ENCODE assay signal across 15 cellular contexts in genomic region chr19:48196933-48197665, GRCh38. TPM values are rescaled to one million over a fixed set of nuclear protein-coding genes. Genes with fewer than 3 reads are reported as not detected.
A peak's percentile ranks its signal among the peaks of the same experiment; 100 is the strongest.
DNase-seq lines count a peak whose midpoint lies in the region; ATAC-seq and TF ChIP-seq lines count a peak whose summit lies in the region.
"Had no signal": no experiment of that assay in that cellular context is flagged by ENCODE, and none has a peak within 500 bp of the region (broad histone marks: within the 10 kb centered on the region; RNA-seq: fewer than 3 reads in every experiment).

No MANE protein-coding gene starts in this region.

- no peak for TF ChIP-seq CTCF in endothelial cell (IDR thresholded peaks at IDR 0.05; ENCODE audit: unreplicated experiment)
- TF ChIP-seq CTCF in nephron progenitor cell (IDR thresholded peaks at IDR 0.05), result no peak

- H3K27ac Mint-ChIP-seq in endothelial cell (ENCODE audit: unreplicated experiment), result peak overlapping the region; percentile 48
- peak overlapping the region; percentile 68 for H3K27ac Mint-ChIP-seq in nephron progenitor cell
- H3K27ac Mint-ChIP-seq: activated CD4-positive, alpha-beta memory T cell treated with anti-CD3 and anti-CD28 coated beads, Interleukin-2, amount 10 ng/mL, durations not matched to agents 7 days and 5 days; T-helper 1 cell treated with Interleukin-12 subunit alpha and Interleukin-12 subunit beta and Interleukin-4 antibody, amounts not matched to agents 30 μg/mL and 1 μg/mL, for 36 hours had no signal

- ATAC-seq in GM18520 (IDR thresholded peaks at IDR 0.05; ENCODE audit: unreplicated experiment), result no peak

- H3K4me3 Mint-ChIP-seq in endothelial cell (ENCODE audit: unreplicated experiment) (no peak overlapping the region), nephron progenitor cell (no peak overlapping the region)
- H3K4me3 Mint-ChIP-seq: activated CD4-positive, alpha-beta memory T cell treated with anti-CD3 and anti-CD28 coated beads, Interleukin-2, amount 10 ng/mL, durations not matched to agents 7 days and 5 days; neural progenitor cell; T-helper 1 cell treated with Interleukin-12 subunit alpha and Interleukin-12 subunit beta and Interleukin-4 antibody, amounts not matched to agents 30 μg/mL and 1 μg/mL, for 36 hours had no signal

- H3K27me3 Mint-ChIP-seq in endothelial cell (ENCODE audit: unreplicated experiment) (peaks cover 8% of the 10 kb centered on the region), nephron progenitor cell (ENCODE audit: low read depth, poor library complexity) (peaks cover 3% of the 10 kb centered on the region)
- H3K27me3 Mint-ChIP-seq: activated CD4-positive, alpha-beta memory T cell treated with anti-CD3 and anti-CD28 coated beads, Interleukin-2, amount 10 ng/mL, durations not matched to agents 7 days and 5 days had no signal

- peaks cover 8% of the 10 kb centered on the region for H3K4me1 Mint-ChIP-seq in endothelial cell (ENCODE audit: unreplicated experiment)
- H3K4me1 Mint-ChIP-seq in nephron progenitor cell, result peaks cover 13% of the 10 kb centered on the region

- H3K36me3 Mint-ChIP-seq in endothelial cell (ENCODE audit: low read depth, unreplicated experiment) (peaks cover 10% of the 10 kb centered on the region), nephron progenitor cell (ENCODE audit: low read depth) (peaks cover 31% of the 10 kb centered on the region)

- H3K9me3 Mint-ChIP-seq in endothelial cell (ENCODE audit: unreplicated experiment) (no peaks in the 10 kb centered on the region), nephron progenitor cell (no peaks in the 10 kb centered on the region)
- H3K9me3 Mint-ChIP-seq: activated CD4-positive, alpha-beta memory T cell treated with anti-CD3 and anti-CD28 coated beads, Interleukin-2, amount 10 ng/mL, durations not matched to agents 7 days and 5 days; neural progenitor cell; T-helper 1 cell treated with Interleukin-12 subunit alpha and Interleukin-12 subunit beta and Interleukin-4 antibody, amounts not matched to agents 30 μg/mL and 1 μg/mL, for 36 hours had no signal

- DNase-seq in DMS 273 (lab: John Stamatoyannopoulos, UW; ENCODE audit: unreplicated experiment) (peak; percentile 39), DMS 273 treated with DMSO at 0.1 percent for 48 hours (lab: John Stamatoyannopoulos, UW) (no peak), NCI-H69 (lab: John Stamatoyannopoulos, UW) (peak; percentile 44), endothelial cell (ENCODE audit: low spot score) (no peak), nephron progenitor cell (no peak), Ammon's horn (ENCODE audit: low spot score) (no peak)
- DNase-seq in activated effector memory CD4-positive, alpha-beta T cell treated with anti-CD3 and anti-CD28 coated beads, Interleukin-2, amount 50 U/mL, for 16 hours, result no peak
- DNase-seq: activated CD4-positive, alpha-beta memory T cell treated with anti-CD3 and anti-CD28 coated beads, Interleukin-2, amount 10 ng/mL, durations not matched to agents 7 days and 5 days; activated naive CD4-positive, alpha-beta T cell treated with Interleukin-2 at 50 U/mL for 16 hours; brain microvascular endothelial cell; head of caudate nucleus; MG63 had no signal

RNA-seq across cellular contexts. Expression of gene ZSWIM9, which starts 26.6 kb away (rescaled TPM):
- 8.8 TPM for total RNA-seq in endothelial cell (ENCODE audit: unreplicated experiment)

RNA-seq across cellular contexts. Expression of gene LIG1, which starts 27.0 kb away (rescaled TPM):
- total RNA-seq in endothelial cell (ENCODE audit: unreplicated experiment), result 51.5 TPM

RNA-seq across cellular contexts. Expression of gene CARD8, which starts 58.6 kb away (rescaled TPM):
- 210 TPM for total RNA-seq in endothelial cell (ENCODE audit: unreplicated experiment)

Comparison
In these comparisons a context has a peak if more than half of its experiments do, and no peak if none do; other contexts are left out.
1. DNase-seq: peak in DMS 273 (single experiment) and NCI-H69 (single experiment); none in DMS 273 treated with DMSO at 0.1 percent for 48 hours (single experiment), endothelial cell (single experiment), nephron progenitor cell (single experiment), activated effector memory CD4-positive, alpha-beta T cell treated with anti-CD3 and anti-CD28 coated beads, Interleukin-2, amount 50 U/mL, for 16 hours (single experiment) and Ammon's horn (single experiment).